Comparison of ENCODE assay signal across 20 cellular contexts in the genomic region with DNA sequence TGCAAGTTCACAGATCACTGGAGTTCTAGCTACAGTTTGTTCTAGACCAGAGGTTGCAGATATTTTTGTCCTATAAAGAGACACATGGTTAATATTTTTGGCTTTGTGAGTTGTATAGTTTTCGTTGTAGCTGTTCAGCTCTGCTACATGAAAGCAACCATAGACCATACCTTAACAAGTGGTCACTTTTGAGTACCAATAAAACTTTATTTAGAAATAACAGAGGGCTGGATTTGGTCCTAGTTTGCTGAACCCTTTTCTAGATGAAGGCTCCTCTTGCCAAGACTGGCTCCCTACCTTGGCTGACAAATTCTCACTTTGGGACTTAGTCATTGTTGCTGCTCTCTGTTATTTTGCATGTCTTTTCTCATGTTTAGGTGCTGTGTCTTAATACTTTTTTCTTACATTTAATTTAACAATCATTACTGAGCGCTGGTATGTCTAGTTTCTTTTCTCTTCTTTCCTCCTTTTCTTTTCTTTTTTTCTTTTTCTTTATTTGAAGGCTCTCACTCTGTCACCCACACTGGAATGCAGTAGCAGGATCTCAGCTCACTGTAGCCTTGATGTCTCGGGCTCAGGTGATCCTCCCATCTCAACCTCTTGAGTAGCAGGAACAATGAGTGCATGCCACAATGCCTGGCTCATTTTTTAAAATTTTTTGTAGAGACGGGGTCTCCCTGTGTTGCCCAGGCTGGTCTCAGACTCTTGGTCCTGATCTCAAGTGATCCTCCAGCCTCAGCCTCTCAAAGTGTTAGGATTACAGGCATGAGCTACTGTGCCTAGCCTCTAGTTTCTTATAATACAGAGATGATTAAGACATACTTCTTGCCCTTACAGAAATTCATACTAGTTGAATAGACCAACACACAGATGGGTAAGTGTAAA.
A peak's percentile ranks its signal among the peaks of the same experiment; 100 is the strongest.
DNase-seq lines count a peak whose midpoint lies in the region; ATAC-seq, FAIRE-seq and TF ChIP-seq lines count a peak whose summit lies in the region.
"Had no signal": no experiment of that assay in that cellular context is flagged by ENCODE, and none has a peak within 500 bp of the region (broad histone marks: within the 10 kb centered on the region; RNA-seq: fewer than 3 reads in every experiment).

No MANE protein-coding gene starts in this region.

- POLR2A ChIA-PET in HEK293 (lab: Yijun Ruan, JAX) = no interaction called here
- POLR2A ChIA-PET in K562 (lab: Yijun Ruan, JAX) = no interaction called here

- H3K79me2 ChIP-seq in K562 (ENCODE audit: control insufficient read depth, insufficient read depth, low read length) = no peaks in the 10 kb centered on the region

- H2AFZ ChIP-seq in K562 (ENCODE audit: low read depth, low read length) = no peak overlapping the region
- H2AFZ ChIP-seq: GM23248 had no signal

- H3K4me2 ChIP-seq in BLaER1 treated with 17β-estradiol and CSF1 and Interleukin-3, amounts not matched to agents 10 nM and 100 nM = peak overlapping the region in 6 of 11 experiments; percentile 14 to 61 (median 50); a peak in 6 of 22 replicates
- no peak overlapping the region for H3K4me2 ChIP-seq in K562 (ENCODE audit: insufficient read depth, low read length)

- H3K4me3 ChIP-seq in BLaER1 treated with 17β-estradiol and CSF1 and Interleukin-3, amounts not matched to agents 10 nM and 100 nM = no peak overlapping the region
- no peak overlapping the region for H3K4me3 ChIP-seq in HEK293 (ENCODE audit: low read depth, low read length)
- no peak overlapping the region for H3K4me3 ChIP-seq in K562
- no peak overlapping the region for H3K4me3 ChIP-seq in thyroid gland (replicated peaks in 1 of 3)
- no peak overlapping the region for H3K4me3 ChIP-seq in lower leg skin (ENCODE audit: low read depth, poor library complexity, severe bottlenecking)
- H3K4me3 ChIP-seq: GM23248 had no signal

- ATAC-seq in K562 (no peak), HG03342 (IDR thresholded peaks at IDR 0.05; ENCODE audit: unreplicated experiment) (no peak)
- ATAC-seq: HCT116 had no signal

- TF ChIP-seq CTCF in HEK293 (tag by site-specific recombination; IDR thresholded peaks at IDR 0.05) (no peak), K562 (IDR thresholded peaks at IDR 0.05 in 2 of 3, conservative IDR thresholded peaks at IDR 0.05 in 1 of 3; ENCODE audit: insufficient read depth in 2 of 3, low read depth in 1 of 3, low read length in 3 of 3) (no peak), thyroid gland (IDR thresholded peaks at IDR 0.05) (no peak), lower leg skin (IDR thresholded peaks at IDR 0.05) (no peak)

- TF ChIP-seq EP300 in K562 (IDR thresholded peaks at IDR 0.05; ENCODE audit: low read length) = no peak

- in situ Hi-C loops in K562 (cut with MboI) = no loop called here

- H3K27ac ChIP-seq in BLaER1 treated with 17β-estradiol and CSF1 and Interleukin-3, amounts not matched to agents 10 nM and 100 nM = no peak overlapping the region
- no peak overlapping the region for H3K27ac ChIP-seq in HEK293 (ENCODE audit: extremely low read depth, low read depth, low read length)
- no peak overlapping the region for H3K27ac ChIP-seq in K562 (ENCODE audit: extremely low read depth, low read depth, low read length)
- H3K27ac ChIP-seq in thyroid gland = peak overlapping the region in 2 of 3 donors; percentile 13 to 25
- H3K27ac ChIP-seq: C4-2B, GM23248, HL-60 had no signal

- peaks cover 0 to 14% (median 0%) of the 10 kb centered on the region in 11 experiments; a peak in 4 of 22 replicates for H4K20me1 ChIP-seq in BLaER1 treated with 17β-estradiol and CSF1 and Interleukin-3, amounts not matched to agents 10 nM and 100 nM
- no peaks in the 10 kb centered on the region for H4K20me1 ChIP-seq in K562 (replicated peaks; ENCODE audit: control insufficient read depth, insufficient read depth, low read length)

- FAIRE-seq in K562 (lab: Jason Lieb, UNC) = no peak
- FAIRE-seq: D721Med, G401.6, GM12892, GM18507 had no signal

- peaks cover 0 to 17% (median 6%) of the 10 kb centered on the region in 11 experiments; a peak in 6 of 22 replicates for H3K9me3 ChIP-seq in BLaER1 treated with 17β-estradiol and CSF1 and Interleukin-3, amounts not matched to agents 10 nM and 100 nM (replicated peaks in 1 of 11)
- H3K9me3 ChIP-seq in HEK293 (ENCODE audit: control insufficient read depth, insufficient read depth, low read depth, low read length) = no peaks in the 10 kb centered on the region
- no peaks in the 10 kb centered on the region for H3K9me3 ChIP-seq in K562 (replicated peaks; ENCODE audit: control insufficient read depth, insufficient read depth, low read depth, low read length)
- no peaks in the 10 kb centered on the region for H3K9me3 ChIP-seq in thyroid gland
- H3K9me3 ChIP-seq: Caco-2 had no signal

- intact Hi-C loops in K562 (cut with micrococcal nuclease) = no loop called here
- intact Hi-C loops in thyroid gland (cut with DNase I) = no loop called here
- intact Hi-C loops in lower leg skin (cut with DNase I; ENCODE audit: low total_unique reads) = no loop called here

- H3K36me3 ChIP-seq in BLaER1 treated with 17β-estradiol and CSF1 and Interleukin-3, amounts not matched to agents 10 nM and 100 nM = 0 out of 22 replicates have a peak, but pooled peaks cover 0 to 4% (median 0%) of the 10 kb centered on the region in 11 experiments
- no peaks in the 10 kb centered on the region for H3K36me3 ChIP-seq in HEK293 (ENCODE audit: control insufficient read depth in 2 of 2, insufficient read depth in 1 of 2, low read length in 2 of 2)
- H3K36me3 ChIP-seq in K562 (ENCODE audit: control insufficient read depth, insufficient read depth, low read length) = no peaks in the 10 kb centered on the region
- no peaks in the 10 kb centered on the region for H3K36me3 ChIP-seq in thyroid gland

- 0% methylated on average over 4 of the region's 4 CpGs for WGBS in K562 (ENCODE audit: insufficient coverage, low coverage, missing lambda C conversion rate)
- WGBS in thyroid gland, 2 donors = 84 to 94% methylated on average over 4 of the region's 4 CpGs
- 90 to 97% methylated on average over 4 of the region's 4 CpGs for WGBS in lower leg skin, 2 donors

- H3K27me3 ChIP-seq in BLaER1 treated with 17β-estradiol and CSF1 and Interleukin-3, amounts not matched to agents 10 nM and 100 nM = no peaks in the 10 kb centered on the region
- no peaks in the 10 kb centered on the region for H3K27me3 ChIP-seq in K562 (ENCODE audit: control insufficient read depth in 2 of 2, insufficient read depth in 2 of 2, low read length in 2 of 2)
- H3K27me3 ChIP-seq in thyroid gland = no peaks in the 10 kb centered on the region

- TF ChIP-seq POLR2A in K562 (conservative IDR thresholded peaks at IDR 0.05) (no peak), thyroid gland (IDR thresholded peaks at IDR 0.05) (no peak), lower leg skin (IDR thresholded peaks at IDR 0.05) (no peak)

- TF ChIP-seq RAD21 in K562 (CRISPR knock-in tag; conservative IDR thresholded peaks at IDR 0.05 in 1 of 2, IDR thresholded peaks at IDR 0.05 in 1 of 2) = no peak

- DNase-seq in K562 (ENCODE audit: extremely low read depth in 1 of 4, low spot score in 3 of 4) (no peak), thyroid gland (no peak), NCI-H2196 (lab: John Stamatoyannopoulos, UW; ENCODE audit: unreplicated experiment) (no peak), lower leg skin (ENCODE audit: low spot score in 2 of 2) (no peak)
- DNase-seq: Caco-2; CD4-positive, alpha-beta T cell; GM23248; H7; IMR-90; KBM-7 had no signal

- CTCF ChIA-PET in HEK293 (lab: Yijun Ruan, JAX) (no interaction called here), K562 (lab: Yijun Ruan, JAX; ENCODE audit: low intra/inter-chr PET ratio) (no interaction called here)

- peaks cover 7 to 32% (median 14%) of the 10 kb centered on the region in 10 experiments; a peak in 18 of 20 replicates for H3K4me1 ChIP-seq in BLaER1 treated with 17β-estradiol and CSF1 and Interleukin-3, amounts not matched to agents 10 nM and 100 nM
- H3K4me1 ChIP-seq in HEK293 (ENCODE audit: control insufficient read depth, insufficient read depth, low read length) (no peaks in the 10 kb centered on the region; the same call in 1 of the 2 replicates), K562 (replicated peaks in 1 of 2; ENCODE audit: control insufficient read depth in 2 of 2, insufficient read depth in 2 of 2, low read length in 2 of 2) (no peaks in the 10 kb centered on the region), thyroid gland (peaks cover 12 to 14% of the 10 kb centered on the region in 2 donors)
- H3K4me1 ChIP-seq: Caco-2 had no signal

- BruUV-seq in K562 (replicated peaks; lab: Mats Ljungman, UMichigan) = no TSS peak

- H3K9me1 ChIP-seq in K562 (ENCODE audit: control insufficient read depth, insufficient read depth, low read length) = no peaks in the 10 kb centered on the region

- H3K9ac ChIP-seq in BLaER1 treated with 17β-estradiol and CSF1 and Interleukin-3, amounts not matched to agents 10 nM and 100 nM = no peak overlapping the region
- no peak overlapping the region for H3K9ac ChIP-seq in K562 (ENCODE audit: insufficient read depth in 1 of 2, low read depth in 2 of 2, low read length in 2 of 2)
- H3K9ac ChIP-seq: GM23248 had no signal

TF ChIP-seq in HEK293, 187 proteins besides CTCF, POLR2A, EP300 and RAD21:
- TF ChIP-seq ZNF366 (tag by site-specific recombination; conservative IDR thresholded peaks at IDR 0.05) (no peak), ZNF530 (tag by site-specific recombination; IDR thresholded peaks at IDR 0.05; ENCODE audit: low read depth) (no peak), ZNF121 (tag by site-specific recombination; IDR thresholded peaks at IDR 0.05) (peak; percentile 52; the same call in 1 of the 2 replicates), ZNF394 (tag by site-specific recombination; IDR thresholded peaks at IDR 0.05; ENCODE audit: borderline replicate concordance) (no peak), ZNF629 (tag by site-specific recombination; IDR thresholded peaks at IDR 0.05) (no peak), MZF1 (tag by site-specific recombination; IDR thresholded peaks at IDR 0.05; ENCODE audit: borderline replicate concordance) (no peak), ZNF426 (tag by site-specific recombination; IDR thresholded peaks at IDR 0.05) (no peak)

Comparison
In these comparisons a context has a peak if more than half of its experiments do, and no peak if none do; other contexts are left out.
1. H3K27ac ChIP-seq: peak in thyroid gland (2 of 3); none in BLaER1 treated with 17β-estradiol and CSF1 and Interleukin-3, amounts not matched to agents 10 nM and 100 nM (0 of 11), HEK293 (single experiment) and K562 (single experiment).